Comparison of ENCODE assay signal across 15 cellular contexts in the genomic region with DNA sequence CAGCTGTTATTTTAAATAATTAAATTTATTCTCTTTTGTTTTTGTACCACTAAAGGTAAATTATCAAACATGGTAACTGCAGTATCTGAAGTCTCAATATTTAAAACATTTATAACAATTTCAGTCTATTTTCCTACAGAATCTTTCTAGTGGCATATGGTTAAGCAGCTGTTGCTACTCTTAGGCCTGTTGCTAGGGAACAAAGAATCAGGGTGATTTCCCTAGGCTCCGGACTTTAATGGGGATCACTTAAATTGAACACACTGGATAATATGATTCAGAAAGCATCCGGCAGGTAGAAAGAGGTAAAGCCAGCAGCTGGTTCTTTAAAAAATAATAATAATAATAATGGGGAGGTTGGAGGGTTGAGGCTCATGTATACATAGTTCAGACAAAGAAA. TPM values are rescaled to one million over a fixed set of nuclear protein-coding genes. Genes with fewer than 3 reads are reported as not detected.
A peak's percentile ranks its signal among the peaks of the same experiment; 100 is the strongest.
DNase-seq lines count a peak whose midpoint lies in the region; ATAC-seq and TF ChIP-seq lines count a peak whose summit lies in the region.
"Had no signal": no experiment of that assay in that cellular context is flagged by ENCODE, and none has a peak within 500 bp of the region (broad histone marks: within the 10 kb centered on the region; RNA-seq: fewer than 3 reads in every experiment).

No MANE protein-coding gene starts in this region.

- peak; percentile 58 for DNase-seq in NCI-H2227 treated with DMSO at 0.1 percent for 48 hours (lab: John Stamatoyannopoulos, UW)
- peak; percentile 8 for DNase-seq in fibroblast of pulmonary artery (ENCODE audit: low read depth)
- no peak for DNase-seq in esophagus squamous epithelium (lab: John Stamatoyannopoulos, UW)
- DNase-seq in activated CD8-positive, alpha-beta memory T cell treated with anti-CD3 and anti-CD28 coated beads for 24 hours: no peak
- DNase-seq in colonic mucosa: no peak
- DNase-seq in stimulated activated CD4-positive, alpha-beta T cell treated with anti-CD3 and anti-CD28 coated beads, Interleukin-12 subunit alpha, Interleukin-12 subunit beta, amount 100 ng/mL, for 4 hours: no peak
- DNase-seq: activated CD4-positive, alpha-beta T cell treated with anti-CD3 and anti-CD28 coated beads, Interleukin-2, amount 50 U/mL, for 4 hours; activated naive CD8-positive, alpha-beta T cell treated with anti-CD3 and anti-CD28 coated beads for 36 hours; activated T-cell treated with anti-CD3 and anti-CD28 coated beads, Interleukin-2, amount 50 U/mL, for 24 hours; HCEC 1CT; heart right ventricle; NCI-H510A had no signal

- WGBS in esophagus squamous epithelium, 2 donors: 53 to 58% methylated on average over 2 of the region's 2 CpGs

- intact Hi-C loops in esophagus squamous epithelium (cut with DNase I) (no loop called here), colonic mucosa (cut with DNase I) (no loop called here)

- no peak overlapping the region for H3K9ac ChIP-seq in colonic mucosa (ENCODE audit: low read depth in 2 of 2, low read length in 2 of 2)

- no peak overlapping the region for H3K4me3 ChIP-seq in fibroblast of pulmonary artery (replicated peaks; ENCODE audit: low read depth, low read length)
- no peak overlapping the region for H3K4me3 ChIP-seq in esophagus squamous epithelium
- H3K4me3 ChIP-seq in colonic mucosa: no peak overlapping the region
- H3K4me3 ChIP-seq: heart right ventricle, right atrium auricular region had no signal

- H3K27ac ChIP-seq in esophagus squamous epithelium: no peak overlapping the region
- no peak overlapping the region for H3K27ac ChIP-seq in colonic mucosa
- H3K27ac ChIP-seq: heart right ventricle, right atrium auricular region had no signal

- ATAC-seq in GM18498 (IDR thresholded peaks at IDR 0.05; ENCODE audit: unreplicated experiment) (peak; percentile 45), HG03432 (IDR thresholded peaks at IDR 0.05; ENCODE audit: unreplicated experiment) (peak; percentile 47)
- ATAC-seq: heart right ventricle had no signal

- no peak for TF ChIP-seq POLR2A in esophagus squamous epithelium (IDR thresholded peaks at IDR 0.05)

- H3K27me3 ChIP-seq in esophagus squamous epithelium: no peaks in the 10 kb centered on the region
- no peaks in the 10 kb centered on the region for H3K27me3 ChIP-seq in colonic mucosa
- H3K27me3 ChIP-seq: heart right ventricle, right atrium auricular region had no signal

- H3K36me3 ChIP-seq in esophagus squamous epithelium (peaks cover 0 to 21% (median 0%) of the 10 kb centered on the region in 3 donors), colonic mucosa (no peaks in the 10 kb centered on the region)
- H3K36me3 ChIP-seq: right atrium auricular region had no signal

- TF ChIP-seq CTCF in fibroblast of pulmonary artery (IDR thresholded peaks at IDR 0.05; ENCODE audit: low read length, missing control alignments): no peak
- no peak for TF ChIP-seq CTCF in esophagus squamous epithelium (IDR thresholded peaks at IDR 0.05)
- no peak for TF ChIP-seq CTCF in colonic mucosa (IDR thresholded peaks at IDR 0.05)

- H3K9me3 ChIP-seq in esophagus squamous epithelium (no peaks in the 10 kb centered on the region), colonic mucosa (no peaks in the 10 kb centered on the region)
- H3K9me3 ChIP-seq: heart right ventricle, right atrium auricular region had no signal

- peaks cover 0 to 9% (median 0%) of the 10 kb centered on the region in 3 donors for H3K4me1 ChIP-seq in esophagus squamous epithelium
- H3K4me1 ChIP-seq in colonic mucosa: no peaks in the 10 kb centered on the region
- H3K4me1 ChIP-seq: right atrium auricular region had no signal

RNA-seq across cellular contexts. Expression of a gene that starts 17.6 kb away (rescaled TPM):
- total RNA-seq in esophagus squamous epithelium (10 to 100 TPM; 19.1 to 38.0 (median 26.4) TPM), colonic mucosa (10 to 100 TPM; 22.2 to 35.1 TPM)

RNA-seq across cellular contexts. Expression of a gene that starts 17.8 kb away (rescaled TPM):
- total RNA-seq in esophagus squamous epithelium (10 to 100 TPM in 2 of 4 donors, 1 to 10 TPM in 2; 5.5 to 14.4 (median 11.4) TPM), colonic mucosa (10 to 100 TPM; 14.2 to 15.3 TPM)

Comparison
In these comparisons a context has a peak if more than half of its experiments do, and no peak if none do; other contexts are left out.
1. DNase-seq: peak in NCI-H2227 treated with DMSO at 0.1 percent for 48 hours (single experiment) and fibroblast of pulmonary artery (single experiment); none in esophagus squamous epithelium (single experiment), activated CD8-positive, alpha-beta memory T cell treated with anti-CD3 and anti-CD28 coated beads for 24 hours (single experiment), colonic mucosa (single experiment) and stimulated activated CD4-positive, alpha-beta T cell treated with anti-CD3 and anti-CD28 coated beads, Interleukin-12 subunit alpha, Interleukin-12 subunit beta, amount 100 ng/mL, for 4 hours (single experiment).